In genomic region chr21:16454371-16454770, GRCh38 we compare ENCODE assay signal across 13 cellular contexts.
A peak's percentile ranks its signal among the peaks of the same experiment; 100 is the strongest.
DNase-seq lines count a peak whose midpoint lies in the region; ATAC-seq and TF ChIP-seq lines count a peak whose summit lies in the region.
"Had no signal": no experiment of that assay in that cellular context is flagged by ENCODE, and none has a peak within 500 bp of the region (broad histone marks: within the 10 kb centered on the region; RNA-seq: fewer than 3 reads in every experiment).

No MANE protein-coding gene starts in this region.

- no peak for TF ChIP-seq POLR2A in adrenal gland (IDR thresholded peaks at IDR 0.05)
- no peak for TF ChIP-seq POLR2A in sigmoid colon (IDR thresholded peaks at IDR 0.05)

- H3K4me1 Mint-ChIP-seq in type B pancreatic cell (ENCODE audit: unreplicated experiment) = peaks cover 18% of the 10 kb centered on the region
- H3K4me1 Mint-ChIP-seq: CD14-positive monocyte; central memory CD8-positive, alpha-beta T cell; immature natural killer cell had no signal

- no peaks in the 10 kb centered on the region for H3K9me3 Mint-ChIP-seq in type B pancreatic cell
- H3K9me3 Mint-ChIP-seq: central memory CD8-positive, alpha-beta T cell had no signal

- TF ChIP-seq CTCF in right atrium auricular region (IDR thresholded peaks at IDR 0.05) (peak in 1 of 2 donors; percentile 48), adrenal gland (IDR thresholded peaks at IDR 0.05) (peak; percentile 27 to 53 (median 45)), cardiac muscle cell (IDR thresholded peaks at IDR 0.05; ENCODE audit: low read depth, low read length) (peak; percentile 51), type B pancreatic cell (conservative IDR thresholded peaks at IDR 0.05) (peak; percentile 47), sigmoid colon (IDR thresholded peaks at IDR 0.05) (no peak)

- H3K9me3 ChIP-seq in right atrium auricular region (no peaks in the 10 kb centered on the region), adrenal gland (replicated peaks in 1 of 3) (no peaks in the 10 kb centered on the region), cardiac muscle cell (ENCODE audit: low read depth) (no peaks in the 10 kb centered on the region), sigmoid colon (no peaks in the 10 kb centered on the region)
- H3K9me3 ChIP-seq: Peyer's patch had no signal

- H3K27ac ChIP-seq in right atrium auricular region (no peak overlapping the region), adrenal gland (no peak overlapping the region), cardiac muscle cell (no peak overlapping the region), sigmoid colon (no peak overlapping the region)
- H3K27ac ChIP-seq: Peyer's patch had no signal

- H3K36me3 Mint-ChIP-seq in type B pancreatic cell = peaks cover 5% of the 10 kb centered on the region
- H3K36me3 Mint-ChIP-seq: CD14-positive monocyte had no signal

- intact Hi-C loops in Right ventricle myocardium inferior (cut with DNase I) = loop anchor here (10.0 kb wide), 1 partner anchor 130 kb away; no protein-coding TSS in a partner anchor
- intact Hi-C loops in adrenal gland (cut with DNase I) = no loop called here
- intact Hi-C loops in sigmoid colon (cut with DNase I) = no loop called here

- no peak overlapping the region for H3K4me3 Mint-ChIP-seq in type B pancreatic cell
- H3K4me3 Mint-ChIP-seq: CD14-positive monocyte; central memory CD8-positive, alpha-beta T cell; immature natural killer cell had no signal

- no peak overlapping the region for H3K27ac Mint-ChIP-seq in type B pancreatic cell
- H3K27ac Mint-ChIP-seq: CD14-positive monocyte, immature natural killer cell had no signal

- DNase-seq in Right ventricle myocardium inferior (ENCODE audit: missing footprints) (no peak), right atrium auricular region (ENCODE audit: low spot score) (no peak), adrenal gland (no peak), cardiac muscle cell (ENCODE audit: low read depth in 1 of 2, low spot score in 1 of 2) (peak in 1 of 2 donors; percentile 51), type B pancreatic cell (ENCODE audit: extremely low spot score, unreplicated experiment) (no peak), AML-193 (lab: John Stamatoyannopoulos, UW) (no peak), sigmoid colon (no peak)
- DNase-seq: immature natural killer cell, Peyer's patch had no signal

- H3K27me3 Mint-ChIP-seq in type B pancreatic cell = no peaks in the 10 kb centered on the region
- H3K27me3 Mint-ChIP-seq: central memory CD8-positive, alpha-beta T cell had no signal

- H3K36me3 ChIP-seq in right atrium auricular region (no peaks in the 10 kb centered on the region), adrenal gland (replicated peaks in 1 of 2) (no peaks in the 10 kb centered on the region), cardiac muscle cell (no peaks in the 10 kb centered on the region), sigmoid colon (no peaks in the 10 kb centered on the region)
- H3K36me3 ChIP-seq: Peyer's patch had no signal

- no peak overlapping the region for H3K4me3 ChIP-seq in right atrium auricular region
- no peak overlapping the region for H3K4me3 ChIP-seq in adrenal gland
- no peak overlapping the region for H3K4me3 ChIP-seq in cardiac muscle cell
- no peak overlapping the region for H3K4me3 ChIP-seq in sigmoid colon
- H3K4me3 ChIP-seq: Peyer's patch had no signal

- H3K27me3 ChIP-seq in right atrium auricular region (no peaks in the 10 kb centered on the region), adrenal gland (no peaks in the 10 kb centered on the region), cardiac muscle cell (no peaks in the 10 kb centered on the region), sigmoid colon (no peaks in the 10 kb centered on the region)
- H3K27me3 ChIP-seq: Peyer's patch had no signal

- no peak for TF ChIP-seq EP300 in sigmoid colon (IDR thresholded peaks at IDR 0.05)

- H3K4me1 ChIP-seq in right atrium auricular region (peaks cover 0 to 27% of the 10 kb centered on the region in 2 donors), adrenal gland (replicated peaks in 1 of 2) (peaks cover 0 to 36% of the 10 kb centered on the region in 2 donors), cardiac muscle cell (ENCODE audit: low read depth) (peaks cover 32% of the 10 kb centered on the region), sigmoid colon (peaks cover 0 to 9% (median 2%) of the 10 kb centered on the region in 4 donors)
- H3K4me1 ChIP-seq: Peyer's patch had no signal

- peak; percentile 65 for ATAC-seq in Right ventricle myocardium inferior
- no peak for ATAC-seq in HG03095 (IDR thresholded peaks at IDR 0.05; ENCODE audit: unreplicated experiment)
- ATAC-seq: HCT116 had no signal

Comparison
In these comparisons a context has a peak if more than half of its experiments do, and no peak if none do; other contexts are left out.
1. CTCF ChIP-seq: peak in adrenal gland (6 of 6), cardiac muscle cell (single experiment) and type B pancreatic cell (single experiment); none in sigmoid colon (0 of 4).